8 cellular contexts compared by ENCODE assay signal in the genomic region with DNA sequence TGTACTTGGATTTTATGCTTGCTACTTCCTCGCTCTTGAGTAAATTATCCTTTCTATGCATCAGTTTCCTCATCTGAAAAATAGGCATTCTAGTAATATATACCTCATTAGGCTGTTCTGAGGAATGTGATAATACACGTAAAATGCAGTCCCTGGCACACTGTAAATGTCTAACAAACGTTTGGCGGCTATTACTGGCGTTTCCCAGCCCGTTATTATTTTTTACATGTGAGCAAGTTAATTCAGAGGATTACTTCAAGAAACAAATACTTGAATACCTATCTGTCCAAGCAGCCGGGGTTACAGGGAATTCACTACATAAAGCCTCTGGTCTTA. TPM values are rescaled to one million over a fixed set of nuclear protein-coding genes. Genes with fewer than 3 reads are reported as not detected.
DNase-seq lines count a peak whose midpoint lies in the region; TF ChIP-seq lines count a peak whose summit lies in the region.

No MANE protein-coding gene starts in this region.

- peak overlapping the region; percentile 87 for H3K4me2 ChIP-seq in hepatocyte

- 2% methylated on average over 7 of the region's 7 CpGs for WGBS in hepatocyte (ENCODE audit: low lambda C conversion rate, missing lambda C conversion rate)

- H3K4me1 ChIP-seq in hepatocyte (ENCODE audit: insufficient read depth) (peaks cover 17% of the 10 kb centered on the region), skeletal muscle tissue (ENCODE audit: control insufficient read depth in 3 of 3, insufficient read depth in 3 of 3, low read length in 3 of 3) (peaks cover 11 to 19% (median 16%) of the 10 kb centered on the region in 3 donors)

- no peaks in the 10 kb centered on the region for H3K27me3 Mint-ChIP-seq in activated CD4-positive, alpha-beta memory T cell treated with anti-CD3 and anti-CD28 coated beads for 36 hours

- DNase-seq in H7 (no peak), hepatocyte (ENCODE audit: low spot score) (no peak), NCI-H526 treated with DMSO at 0.1 percent for 48 hours (lab: John Stamatoyannopoulos, UW) (no peak), activated gamma-delta T cell (lab: John Stamatoyannopoulos, UW) (no peak), NCI-H2171 treated with DMSO at 0.1 percent for 48 hours (lab: John Stamatoyannopoulos, UW) (no peak), NOMO-1 treated with DMSO at 0.1 percent for 48 hours (lab: John Stamatoyannopoulos, UW; ENCODE audit: unreplicated experiment) (no peak)
- DNase-seq in activated CD4-positive, alpha-beta memory T cell treated with anti-CD3 and anti-CD28 coated beads for 36 hours: no peak

- peak overlapping the region; percentile 95 for H3K4me3 Mint-ChIP-seq in activated CD4-positive, alpha-beta memory T cell treated with anti-CD3 and anti-CD28 coated beads for 36 hours

- H3K36me3 Mint-ChIP-seq in activated CD4-positive, alpha-beta memory T cell treated with anti-CD3 and anti-CD28 coated beads for 36 hours: peaks cover 11% of the 10 kb centered on the region

- peak overlapping the region; percentile 99 for H3K27ac Mint-ChIP-seq in activated CD4-positive, alpha-beta memory T cell treated with anti-CD3 and anti-CD28 coated beads for 36 hours

- H3K27me3 ChIP-seq in H7 (ENCODE audit: control insufficient read depth, insufficient read depth, low read length) (no peaks in the 10 kb centered on the region), hepatocyte (no peaks in the 10 kb centered on the region), skeletal muscle tissue (ENCODE audit: control insufficient read depth in 3 of 3, insufficient read depth in 3 of 3, low read length in 3 of 3) (no peaks in the 10 kb centered on the region)

- CTCF ChIA-PET in activated CD4-positive, alpha-beta memory T cell treated with anti-CD3 and anti-CD28 coated beads for 36 hours (lab: Charles Lee): interaction anchor here (1.3 kb wide), 1 partner anchor 9 kb away, joined by 5 read pairs; no protein-coding TSS in a partner anchor

- peak overlapping the region; percentile 93 to 98 (median 98) for H3K9ac ChIP-seq in skeletal muscle tissue (ENCODE audit: low read depth in 1 of 3, low read length in 3 of 3)

- H2AFZ ChIP-seq in hepatocyte: peak overlapping the region; percentile 77

- TF ChIP-seq CTCF in hepatocyte (IDR thresholded peaks at IDR 0.05; ENCODE audit: poor library complexity): no peak

- peak overlapping the region; percentile 98 for H3K27ac ChIP-seq in hepatocyte
- peak overlapping the region; percentile 97 for H3K27ac ChIP-seq in skeletal muscle tissue (ENCODE audit: low read depth, low read length)

- no peaks in the 10 kb centered on the region for H3K9me3 Mint-ChIP-seq in activated CD4-positive, alpha-beta memory T cell treated with anti-CD3 and anti-CD28 coated beads for 36 hours

- H3K9me3 ChIP-seq in hepatocyte (ENCODE audit: low read depth): no peaks in the 10 kb centered on the region
- no peaks in the 10 kb centered on the region for H3K9me3 ChIP-seq in skeletal muscle tissue (ENCODE audit: control insufficient read depth in 3 of 3, low read length in 3 of 3)

- H3K36me3 ChIP-seq in H7 (replicated peaks; ENCODE audit: control insufficient read depth, insufficient read depth, low read length): peaks cover 5% of the 10 kb centered on the region
- H3K36me3 ChIP-seq in hepatocyte (replicated peaks; ENCODE audit: insufficient read depth, low read depth): no peaks in the 10 kb centered on the region
- H3K36me3 ChIP-seq in skeletal muscle tissue (ENCODE audit: control insufficient read depth in 3 of 3, insufficient read depth in 3 of 3, low read length in 3 of 3): peaks cover 8 to 17% (median 14%) of the 10 kb centered on the region in 3 donors

- POLR2A ChIA-PET in activated CD4-positive, alpha-beta memory T cell treated with anti-CD3 and anti-CD28 coated beads for 36 hours (lab: Charles Lee): interaction anchor here (2.0 kb wide), 1 partner anchor 8 kb away, joined by 16 read pairs; the partner anchor contains the start of gene TGFBRAP1

- peaks cover 48% of the 10 kb centered on the region for H3K79me2 ChIP-seq in hepatocyte

- intact Hi-C loops in activated CD4-positive, alpha-beta memory T cell treated with anti-CD3 and anti-CD28 coated beads for 36 hours (cut with micrococcal nuclease): loop anchor here (1.0 to 10.0 kb wide), 3 partner anchors 7 to 408 kb away; partner anchors contain the start of genes MRPS9, NCK2 and TGFBRAP1

- peak overlapping the region; percentile 86 for H3K4me3 ChIP-seq in H7 (ENCODE audit: insufficient read depth, low read depth, low read length)
- H3K4me3 ChIP-seq in hepatocyte: peak overlapping the region; percentile 49
- H3K4me3 ChIP-seq in skeletal muscle tissue (ENCODE audit: low read length in 3 of 3): peak overlapping the region; percentile 92 to 97 (median 92)

- H3K4me1 Mint-ChIP-seq in activated CD4-positive, alpha-beta memory T cell treated with anti-CD3 and anti-CD28 coated beads for 36 hours (ENCODE audit: low read depth): peaks cover 33% of the 10 kb centered on the region

- H3K9me2 ChIP-seq in hepatocyte (replicated peaks; ENCODE audit: insufficient read depth): no peaks in the 10 kb centered on the region

- no peaks in the 10 kb centered on the region for H4K20me1 ChIP-seq in hepatocyte (ENCODE audit: insufficient read depth, poor library complexity, severe bottlenecking)

RNA-seq across cellular contexts. Expression of gene C2orf49, which starts 0.6 kb away (rescaled TPM):
- 8.4 and 11.4 TPM in 2 replicates for total RNA-seq in H7 (2014; rRNA removed; shearing (Covaris generic))
- total RNA-seq in activated CD4-positive, alpha-beta memory T cell treated with anti-CD3 and anti-CD28 coated beads for 36 hours: 10 to 100 TPM; 16.9 to 20.2 TPM
- total RNA-seq in hepatocyte (16.3 and 19.6 TPM in 2 replicates), skeletal muscle tissue (13.0 TPM)
- 13.5 and 16.9 TPM in 2 replicates for polyA plus RNA-seq in hepatocyte

RNA-seq across cellular contexts. Expression of gene TGFBRAP1, which starts 7.2 kb away (rescaled TPM):
- 16.4 and 19.5 TPM in 2 replicates for total RNA-seq in H7 (2014; rRNA removed; shearing (Covaris generic))
- 10 to 100 TPM; 16.8 to 16.9 TPM for total RNA-seq in activated CD4-positive, alpha-beta memory T cell treated with anti-CD3 and anti-CD28 coated beads for 36 hours
- 17.7 and 18.3 TPM in 2 replicates for total RNA-seq in hepatocyte
- 10.4 and 11.0 TPM in 2 replicates for polyA plus RNA-seq in hepatocyte
- total RNA-seq in skeletal muscle tissue: 7.3 TPM
